10 cellular contexts compared by ENCODE assay signal in genomic region chr17:78263063-78263735, GRCh38. TPM values are rescaled to one million over a fixed set of nuclear protein-coding genes. Genes with fewer than 3 reads are reported as not detected.
DNase-seq lines count a peak whose midpoint lies in the region; ATAC-seq and TF ChIP-seq lines count a peak whose summit lies in the region.
"Had no signal": no experiment of that assay in that cellular context is flagged by ENCODE, and none has a peak within 500 bp of the region (broad histone marks: within the 10 kb centered on the region; RNA-seq: fewer than 3 reads in every experiment).

No MANE protein-coding gene starts in this region.

- peaks cover 28% of the 10 kb centered on the region for H3K4me1 ChIP-seq in BLaER1
- peaks cover 2% of the 10 kb centered on the region for H3K4me1 ChIP-seq in colonic mucosa
- H3K4me1 ChIP-seq in mucosa of descending colon (ENCODE audit: low read depth): peaks cover 4% of the 10 kb centered on the region

- H3K27me3 ChIP-seq in BLaER1: no peaks in the 10 kb centered on the region
- H3K27me3 ChIP-seq in colonic mucosa: no peaks in the 10 kb centered on the region

- H3K36me3 ChIP-seq in BLaER1: no peaks in the 10 kb centered on the region
- no peaks in the 10 kb centered on the region for H3K36me3 ChIP-seq in colonic mucosa
- H3K36me3 ChIP-seq in mucosa of descending colon (ENCODE audit: low read depth): no peaks in the 10 kb centered on the region

- peak; percentile 53 for ATAC-seq in mucosa of descending colon
- ATAC-seq in GM19351 (IDR thresholded peaks at IDR 0.05; ENCODE audit: unreplicated experiment): no peak
- ATAC-seq in GM21515 (IDR thresholded peaks at IDR 0.05; ENCODE audit: unreplicated experiment): no peak
- no peak for ATAC-seq in HG02884 (IDR thresholded peaks at IDR 0.05; ENCODE audit: unreplicated experiment)
- no peak for ATAC-seq in HG02973 (IDR thresholded peaks at IDR 0.05; ENCODE audit: unreplicated experiment)

- H3K27ac ChIP-seq in BLaER1 (peak overlapping the region; percentile 35; the same call in 1 of the 2 replicates), colonic mucosa (peak overlapping the region; percentile 50)

- TF ChIP-seq CTCF in colonic mucosa (IDR thresholded peaks at IDR 0.05) (no peak), mucosa of descending colon (IDR thresholded peaks at IDR 0.05) (no peak)

- no peak overlapping the region for H3K9ac ChIP-seq in BLaER1
- H3K9ac ChIP-seq in colonic mucosa (ENCODE audit: low read depth in 2 of 2, low read length in 2 of 2): peak overlapping the region in 1 of 2 donors; percentile 12

- peak; percentile 23 for DNase-seq in NOMO-1 treated with dmso at 0.1 percent for 144 hours (lab: John Stamatoyannopoulos, UW; ENCODE audit: unreplicated experiment)
- peak; percentile 58 for DNase-seq in colonic mucosa
- DNase-seq in mucosa of descending colon: peak in 1 of 3 donors; percentile 67
- DNase-seq: naive B cell, NCI-H510A treated with DMSO at 0.1 percent for 48 hours had no signal

- no peaks in the 10 kb centered on the region for H3K9me3 ChIP-seq in BLaER1
- no peaks in the 10 kb centered on the region for H3K9me3 ChIP-seq in colonic mucosa
- no peaks in the 10 kb centered on the region for H3K9me3 ChIP-seq in mucosa of descending colon

- intact Hi-C loops in colonic mucosa (cut with DNase I): no loop called here
- intact Hi-C loops in mucosa of descending colon (cut with DNase I, micrococcal nuclease): no loop called here

- peak overlapping the region; percentile 5; the same call in 1 of the 2 replicates for H3K4me2 ChIP-seq in BLaER1

- H3K4me3 ChIP-seq in BLaER1 (no peak overlapping the region), colonic mucosa (no peak overlapping the region), mucosa of descending colon (no peak overlapping the region)

- H4K20me1 ChIP-seq in BLaER1: no peaks in the 10 kb centered on the region

RNA-seq across cellular contexts. Expression of gene TMEM235, which starts 31.8 kb away (rescaled TPM):
- total RNA-seq in colonic mucosa (not detected), mucosa of descending colon (not detected)

RNA-seq across cellular contexts. Expression of gene BIRC5, which starts 49.1 kb away (rescaled TPM):
- total RNA-seq in colonic mucosa (10 to 100 TPM; 15.2 to 77.1 TPM), mucosa of descending colon (10 to 100 TPM in 1 of 3 donors, 1 to 10 TPM in 2; 2.4 to 22.4 (median 4.7) TPM)
